Comparison of ENCODE assay signal across 24 cellular contexts in the genomic region with DNA sequence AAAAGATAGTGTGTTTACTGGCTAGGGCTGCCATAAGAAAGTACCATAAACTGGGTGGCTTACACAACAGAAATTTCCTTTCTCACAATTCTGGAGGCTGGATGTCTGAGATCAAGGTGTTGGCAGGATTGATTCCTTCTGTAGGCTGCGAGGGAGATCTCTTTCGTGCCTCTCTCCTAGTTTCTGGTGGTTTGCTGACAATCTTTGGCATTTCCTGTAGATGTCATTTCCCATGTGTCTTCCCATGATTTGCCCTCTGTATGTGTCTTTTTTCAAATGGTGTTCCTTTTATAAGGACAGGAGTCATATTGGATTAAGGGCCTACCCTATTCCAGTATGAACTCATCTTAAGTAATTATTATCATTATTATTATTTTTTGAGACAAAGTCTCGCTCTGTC.
"Had no signal": no experiment of that assay in that cellular context is flagged by ENCODE, and none has a peak within 500 bp of the region (broad histone marks: within the 10 kb centered on the region; RNA-seq: fewer than 3 reads in every experiment).

No MANE protein-coding gene starts in this region.

- H3K27ac ChIP-seq: heart right ventricle, left lung, neutrophil, pancreas, right lobe of liver, suprapubic skin had no signal

- H3K27me3 ChIP-seq: heart right ventricle, left lung, pancreas, right lobe of liver, suprapubic skin had no signal

- H3K4me1 ChIP-seq: heart right ventricle, left lung, pancreas, right lobe of liver, suprapubic skin had no signal

- ATAC-seq: effector memory CD8-positive, alpha-beta T cell; heart right ventricle; left cardiac atrium; left lung; mucosa of descending colon; natural killer cell treated with Interleukin-12 subunit alpha and Interleukin-12 subunit beta and Interleukin-15 and Interleukin-18, amount 100 ng/mL, for 72 hours; pancreas; right lobe of liver; stimulated activated naive CD8-positive, alpha-beta T cell treated with anti-CD3 and anti-CD28 coated beads, Interleukin-15, amount 100 ng/mL, for 72 hours had no signal

- DNase-seq: cortex of kidney; effector memory CD8-positive, alpha-beta T cell; erythroblast; foreskin melanocyte; glutamatergic neuron; heart right ventricle; hippocampal formation; left cardiac atrium; left lung; mesenchymal stem cell; mucosa of descending colon; naive B cell; pancreas; right lobe of liver; small intestine; stimulated activated CD4-positive, alpha-beta T cell treated with anti-CD3 and anti-CD28 coated beads, Interleukin-12 subunit alpha, Interleukin-12 subunit beta, amount 100 ng/mL, for 4 hours; stimulated activated CD4-positive, alpha-beta T cell treated with anti-CD3 and anti-CD28 coated beads, Interleukin-1b, Interleukin-23, amount 100 ng/mL, for 48 hours; stimulated activated CD4-positive, alpha-beta T cell treated with anti-CD3 and anti-CD28 coated beads, Interleukin-4, amount 100 ng/mL, for 1 hour; stimulated activated CD8-positive, alpha-beta memory T cell treated with anti-CD3 and anti-CD28 coated beads, Interleukin-4, amount 100 ng/mL, for 48 hours; stimulated activated naive CD4-positive, alpha-beta T cell; stimulated activated naive CD8-positive, alpha-beta T cell treated with anti-CD3 and anti-CD28 coated beads, Interleukin-15, amount 100 ng/mL, for 72 hours had no signal

- H3K9me3 ChIP-seq: heart right ventricle, left lung, mucosa of descending colon, neutrophil, pancreas, right lobe of liver, suprapubic skin had no signal

- H3K36me3 ChIP-seq: heart right ventricle, left lung, neutrophil, pancreas, right lobe of liver, suprapubic skin had no signal

- H3K4me3 ChIP-seq: heart right ventricle, left lung, mucosa of descending colon, pancreas, right lobe of liver, suprapubic skin had no signal
